25 cellular contexts compared by ENCODE assay signal in the genomic region with DNA sequence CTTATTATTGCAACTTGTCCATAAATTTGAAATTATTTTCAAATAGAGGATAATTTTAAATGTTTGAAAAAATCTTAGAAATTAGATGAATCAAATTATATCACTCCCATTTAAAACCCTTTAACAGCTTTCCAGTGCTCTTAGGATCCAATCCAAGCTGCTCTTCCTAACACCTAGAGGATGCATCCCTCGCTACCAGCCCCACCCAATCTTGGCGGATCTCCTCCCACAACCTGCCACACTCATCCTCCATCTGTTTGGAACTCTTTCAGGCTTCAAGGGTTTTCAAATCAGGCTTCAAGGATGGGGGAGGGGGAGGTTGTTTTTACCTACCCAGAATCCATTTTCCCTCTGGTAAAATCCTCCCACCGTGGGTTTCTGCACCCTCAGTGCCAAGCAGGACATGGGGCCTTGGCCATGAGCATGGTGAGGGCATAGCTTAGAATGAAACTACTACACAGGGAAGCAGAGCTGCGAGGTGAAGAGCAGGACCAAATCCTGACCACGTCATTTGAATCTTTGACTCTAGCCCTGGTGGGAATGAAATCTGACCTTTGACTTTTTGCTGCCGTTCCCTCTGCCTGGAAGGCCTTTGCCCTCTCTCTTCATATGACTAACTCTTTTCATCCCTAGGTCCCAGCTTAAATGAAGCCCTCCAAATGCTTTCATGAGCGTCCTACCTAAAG.
DNase-seq lines count a peak whose midpoint lies in the region; ATAC-seq and TF ChIP-seq lines count a peak whose summit lies in the region.
"Had no signal": no experiment of that assay in that cellular context is flagged by ENCODE, and none has a peak within 500 bp of the region (broad histone marks: within the 10 kb centered on the region; RNA-seq: fewer than 3 reads in every experiment).

No MANE protein-coding gene starts in this region.

- H4K20me1 ChIP-seq in H9 (ENCODE audit: control insufficient read depth, insufficient read depth, insufficient read length) (no peaks in the 10 kb centered on the region), hepatocyte (ENCODE audit: insufficient read depth, poor library complexity, severe bottlenecking) (no peaks in the 10 kb centered on the region)

- no peaks in the 10 kb centered on the region for H3K9me3 Mint-ChIP-seq in H9
- no peaks in the 10 kb centered on the region for H3K9me3 Mint-ChIP-seq in activated CD4-positive, alpha-beta T cell treated with anti-CD3 and anti-CD28 coated beads, Interleukin-2, amount 10 ng/mL, durations not matched to agents 24 days and 14 days
- H3K9me3 Mint-ChIP-seq: neural crest cell; stimulated activated naive CD8-positive, alpha-beta T cell treated with anti-CD3 and anti-CD28 coated beads, Interleukin-15, amount 100 ng/mL, for 72 hours had no signal

- no peak overlapping the region for H3K4me2 ChIP-seq in H9 (ENCODE audit: insufficient read depth, insufficient read length, low read length)
- no peak overlapping the region for H3K4me2 ChIP-seq in hepatocyte
- H3K4me2 ChIP-seq in trophoblast cell (ENCODE audit: low read length), result peak overlapping the region; percentile 3

- TF ChIP-seq POLR2A in breast epithelium (IDR thresholded peaks at IDR 0.05), result no peak

- H2BK20ac ChIP-seq in H9 (ENCODE audit: low read depth, low read length, poor library complexity, severe bottlenecking), result no peak overlapping the region

- H3K56ac ChIP-seq in H9 (ENCODE audit: insufficient read length, low read depth, low read length), result no peak overlapping the region

- TF ChIP-seq CTCF in H9 (conservative IDR thresholded peaks at IDR 0.05), result no peak
- TF ChIP-seq CTCF in hepatocyte (IDR thresholded peaks at IDR 0.05; ENCODE audit: poor library complexity), result no peak
- TF ChIP-seq CTCF in breast epithelium (IDR thresholded peaks at IDR 0.05), result no peak

- H2BK12ac ChIP-seq in H9 (ENCODE audit: insufficient read length, low read depth, low read length) (no peak overlapping the region), trophoblast cell (ENCODE audit: low read length) (peak overlapping the region; percentile 99)

- H3K27me3 ChIP-seq in H9 (ENCODE audit: insufficient read depth, low read length), result no peaks in the 10 kb centered on the region
- H3K27me3 ChIP-seq in hepatocyte, result no peaks in the 10 kb centered on the region
- H3K27me3 ChIP-seq in trophoblast cell (ENCODE audit: insufficient read depth, low read length), result no peaks in the 10 kb centered on the region
- no peaks in the 10 kb centered on the region for H3K27me3 ChIP-seq in breast epithelium
- H3K27me3 ChIP-seq: foreskin keratinocyte, sigmoid colon, SJSA1, thyroid gland had no signal

- no peak overlapping the region for H4K5ac ChIP-seq in H9 (ENCODE audit: insufficient read length, low read depth, low read length)

- H3K23me2 ChIP-seq in H9 (ENCODE audit: insufficient read length, low read depth, low read length, poor library complexity, severe bottlenecking), result no peaks in the 10 kb centered on the region

- no peaks in the 10 kb centered on the region for H3K9me3 ChIP-seq in H9 (ENCODE audit: control insufficient read depth, low read depth, low read length)
- no peaks in the 10 kb centered on the region for H3K9me3 ChIP-seq in hepatocyte (ENCODE audit: low read depth)
- no peaks in the 10 kb centered on the region for H3K9me3 ChIP-seq in trophoblast cell (ENCODE audit: insufficient read depth, low read depth, low read length)
- H3K9me3 ChIP-seq in breast epithelium, result no peaks in the 10 kb centered on the region
- H3K9me3 ChIP-seq: SJSA1, thyroid gland had no signal

- no peak overlapping the region for H3K23ac ChIP-seq in H9 (ENCODE audit: insufficient read length, low read depth, low read length)
- H3K23ac ChIP-seq in trophoblast cell (ENCODE audit: low read length), result no peak overlapping the region

- WGBS in H9 (ENCODE audit: extremely low coverage, insufficient read length, low lambda C conversion rate), result no CpG with 5 or more reads among the region's 7 CpGs
- 66% methylated on average over 7 of the region's 7 CpGs for WGBS in hepatocyte (ENCODE audit: low lambda C conversion rate, missing lambda C conversion rate)
- no CpG with 5 or more reads among the region's 7 CpGs for WGBS in trophoblast cell (ENCODE audit: extremely low coverage, insufficient coverage, insufficient read length)

- H3K27me3 Mint-ChIP-seq in H9 (ENCODE audit: low read depth), result no peaks in the 10 kb centered on the region
- peaks cover 7% of the 10 kb centered on the region for H3K27me3 Mint-ChIP-seq in activated CD4-positive, alpha-beta T cell treated with anti-CD3 and anti-CD28 coated beads, Interleukin-2, amount 10 ng/mL, durations not matched to agents 24 days and 14 days
- H3K27me3 Mint-ChIP-seq: stimulated activated naive CD8-positive, alpha-beta T cell treated with anti-CD3 and anti-CD28 coated beads, Interleukin-15, amount 100 ng/mL, for 72 hours had no signal

- H3K4me3 ChIP-seq in hepatocyte (no peak overlapping the region), trophoblast cell (ENCODE audit: low read depth, low read length) (no peak overlapping the region), breast epithelium (no peak overlapping the region)
- H3K4me3 ChIP-seq: GM23248, sigmoid colon, SJSA1, thyroid gland had no signal

- H3K27ac Mint-ChIP-seq in H9, result peak overlapping the region in 1 of 3 experiments; percentile 54; a peak in 2 of 7 replicates
- no peak overlapping the region for H3K27ac Mint-ChIP-seq in activated CD4-positive, alpha-beta T cell treated with anti-CD3 and anti-CD28 coated beads, Interleukin-2, amount 10 ng/mL, durations not matched to agents 24 days and 14 days
- H3K27ac Mint-ChIP-seq: immature natural killer cell had no signal

- H3T11ph ChIP-seq in H9 (ENCODE audit: low read length), result no peak overlapping the region

- no peaks in the 10 kb centered on the region for H3K9me2 ChIP-seq in hepatocyte (replicated peaks; ENCODE audit: insufficient read depth)

- H3K27ac ChIP-seq in H9 (ENCODE audit: insufficient read length, low read depth, low read length), result no peak overlapping the region
- H3K27ac ChIP-seq in hepatocyte, result peak overlapping the region; percentile 76
- H3K27ac ChIP-seq in trophoblast cell (ENCODE audit: low read depth, low read length), result peak overlapping the region; percentile 82
- H3K27ac ChIP-seq in breast epithelium, result no peak overlapping the region
- H3K27ac ChIP-seq: foreskin keratinocyte, GM23248, HL-60, sigmoid colon, thyroid gland had no signal

- no peaks in the 10 kb centered on the region for H3K79me1 ChIP-seq in H9 (ENCODE audit: insufficient read depth, low read depth, low read length, poor library complexity, severe bottlenecking)
- peaks cover 10% of the 10 kb centered on the region for H3K79me1 ChIP-seq in trophoblast cell (ENCODE audit: low read length)

- H2AFZ ChIP-seq in H9 (ENCODE audit: low read length) (peak overlapping the region; percentile 9), hepatocyte (no peak overlapping the region), trophoblast cell (ENCODE audit: insufficient read depth, low read length, poor library complexity) (peak overlapping the region; percentile 71)
- H2AFZ ChIP-seq: GM23248 had no signal

- peak overlapping the region; percentile 62 for H4K12ac ChIP-seq in trophoblast cell (ENCODE audit: low read depth, low read length)

- H3K14ac ChIP-seq in H9 (ENCODE audit: insufficient read depth, low read length) (no peak overlapping the region), trophoblast cell (ENCODE audit: low read length) (peak overlapping the region; percentile 94)

- no peak for DNase-seq in H9
- DNase-seq in NCI-H524 treated with DMSO at 0.1 percent for 48 hours (lab: John Stamatoyannopoulos, UW), result peak; percentile 78
- peak; percentile 23 for DNase-seq in hepatocyte (ENCODE audit: low spot score)
- DNase-seq in trophoblast cell, result no peak
- no peak for DNase-seq in activated CD4-positive, CD25-positive, alpha-beta regulatory T cell treated with anti-CD3 and anti-CD28 coated beads, Interleukin-2, amount 50 U/mL, for 72 hours
- no peak for DNase-seq in activated CD4-positive, alpha-beta T cell treated with anti-CD3 and anti-CD28 coated beads, Interleukin-2, amount 10 ng/mL, durations not matched to agents 24 days and 14 days
- DNase-seq in breast epithelium (ENCODE audit: low spot score in 2 of 2), result no peak
- DNase-seq: activated CD8-positive, alpha-beta memory T cell treated with anti-CD3 and anti-CD28 coated beads for 24 hours; activated gamma-delta T cell; activated T-cell treated with anti-CD3 and anti-CD28 coated beads, Interleukin-2, amount 50 U/mL, for 1 hour; foreskin keratinocyte; GM23248; hippocampal formation; immature natural killer cell; NCI-H1105; NCI-H2081; NCI-H510A; posterior cingulate gyrus; sigmoid colon; stimulated activated naive CD8-positive, alpha-beta T cell treated with anti-CD3 and anti-CD28 coated beads, Interleukin-15, amount 100 ng/mL, for 72 hours; thyroid gland had no signal

- H3K9ac ChIP-seq in H9 (ENCODE audit: extremely low read depth, insufficient read length, low read length), result no peak overlapping the region
- H3K9ac ChIP-seq in trophoblast cell (ENCODE audit: low read length), result no peak overlapping the region
- H3K9ac ChIP-seq: GM23248 had no signal

- no peaks in the 10 kb centered on the region for H3K4me1 ChIP-seq in H9 (ENCODE audit: insufficient read depth, low read length)
- peaks cover 7% of the 10 kb centered on the region for H3K4me1 ChIP-seq in hepatocyte (ENCODE audit: insufficient read depth)
- peaks cover 6 to 9% of the 10 kb centered on the region in 2 experiments for H3K4me1 ChIP-seq in trophoblast cell (ENCODE audit: control insufficient read depth in 1 of 2, insufficient read depth in 2 of 2, low read length in 2 of 2)
- no peaks in the 10 kb centered on the region for H3K4me1 ChIP-seq in breast epithelium
- H3K4me1 ChIP-seq: thyroid gland had no signal

- H3K18ac ChIP-seq in H9 (ENCODE audit: insufficient read length, low read depth, low read length), result no peak overlapping the region
- H3K18ac ChIP-seq in trophoblast cell (ENCODE audit: low read length), result peak overlapping the region; percentile 97

- H2BK5ac ChIP-seq in H9 (ENCODE audit: insufficient read length, low read length), result no peak overlapping the region
- H2BK5ac ChIP-seq in trophoblast cell (ENCODE audit: low read depth, low read length, poor library complexity), result peak overlapping the region; percentile 94

- H2BK120ac ChIP-seq in H9 (ENCODE audit: low read depth, low read length, poor library complexity, severe bottlenecking), result peak overlapping the region; percentile 14
- H2BK120ac ChIP-seq in trophoblast cell (ENCODE audit: insufficient read depth, low read length, poor library complexity), result peak overlapping the region; percentile 99

- no peak overlapping the region for H2BK15ac ChIP-seq in H9 (ENCODE audit: low read depth, low read length)

- no peak overlapping the region for H3K4me3 Mint-ChIP-seq in H9
- H3K4me3 Mint-ChIP-seq in activated CD4-positive, alpha-beta T cell treated with anti-CD3 and anti-CD28 coated beads, Interleukin-2, amount 10 ng/mL, durations not matched to agents 24 days and 14 days, result no peak overlapping the region
- H3K4me3 Mint-ChIP-seq: immature natural killer cell; neural crest cell; stimulated activated naive CD8-positive, alpha-beta T cell treated with anti-CD3 and anti-CD28 coated beads, Interleukin-15, amount 100 ng/mL, for 72 hours had no signal

- H2AK5ac ChIP-seq in H9 (ENCODE audit: insufficient read length, low read length) (no peak overlapping the region), trophoblast cell (ENCODE audit: low read length) (peak overlapping the region; percentile 99)

- H4K8ac ChIP-seq in H9 (replicated peaks; ENCODE audit: insufficient read length, low read depth, low read length), result no peak overlapping the region
- H4K8ac ChIP-seq in trophoblast cell (ENCODE audit: low read depth, low read length), result peak overlapping the region; percentile 82

- H3K36me3 ChIP-seq in hepatocyte (replicated peaks; ENCODE audit: insufficient read depth, low read depth) (no peaks in the 10 kb centered on the region), trophoblast cell (ENCODE audit: control insufficient read depth in 1 of 2, insufficient read depth in 2 of 2, low read length in 2 of 2) (no peaks in the 10 kb centered on the region), breast epithelium (no peaks in the 10 kb centered on the region)
- H3K36me3 ChIP-seq: sigmoid colon, SJSA1, thyroid gland had no signal

- H3K79me2 ChIP-seq in H9 (ENCODE audit: insufficient read depth, low read length) (no peaks in the 10 kb centered on the region), hepatocyte (no peaks in the 10 kb centered on the region), trophoblast cell (ENCODE audit: control insufficient read depth, insufficient read depth, low read length, poor library complexity) (peaks cover 4% of the 10 kb centered on the region)

- ATAC-seq in HG02798 (IDR thresholded peaks at IDR 0.05; ENCODE audit: poor library complexity, unreplicated experiment), result no peak
- ATAC-seq: stimulated activated naive CD8-positive, alpha-beta T cell treated with anti-CD3 and anti-CD28 coated beads, Interleukin-15, amount 100 ng/mL, for 72 hours had no signal

- H4K91ac ChIP-seq in H9 (ENCODE audit: insufficient read length, low read depth, low read length), result no peak overlapping the region
- peak overlapping the region; percentile 95 for H4K91ac ChIP-seq in trophoblast cell (ENCODE audit: low read depth, low read length)

- H3K4me1 Mint-ChIP-seq in H9, result peaks cover 7 to 11% of the 10 kb centered on the region in 2 experiments; a peak in 3 of 4 replicates
- no peaks in the 10 kb centered on the region for H3K4me1 Mint-ChIP-seq in activated CD4-positive, alpha-beta T cell treated with anti-CD3 and anti-CD28 coated beads, Interleukin-2, amount 10 ng/mL, durations not matched to agents 24 days and 14 days
- H3K4me1 Mint-ChIP-seq: immature natural killer cell; stimulated activated naive CD8-positive, alpha-beta T cell treated with anti-CD3 and anti-CD28 coated beads, Interleukin-15, amount 100 ng/mL, for 72 hours had no signal

- intact Hi-C loops in activated CD4-positive, alpha-beta T cell treated with anti-CD3 and anti-CD28 coated beads, Interleukin-2, amount 10 ng/mL, durations not matched to agents 24 days and 14 days (cut with micrococcal nuclease), result no loop called here
- intact Hi-C loops in breast epithelium (cut with DNase I; ENCODE audit: low total_unique reads), result loop anchor here (5.0 kb wide), 1 partner anchor 356 kb away; no protein-coding TSS in a partner anchor

- no peak overlapping the region for H3K4ac ChIP-seq in H9 (ENCODE audit: low read depth, low read length)
- H3K4ac ChIP-seq in trophoblast cell (ENCODE audit: low read depth, low read length), result peak overlapping the region; percentile 62

- H3K36me3 Mint-ChIP-seq in H9 (ENCODE audit: insufficient read depth in 1 of 3, low read depth in 3 of 3), result no peaks in the 10 kb centered on the region
- H3K36me3 Mint-ChIP-seq in activated CD4-positive, alpha-beta T cell treated with anti-CD3 and anti-CD28 coated beads, Interleukin-2, amount 10 ng/mL, durations not matched to agents 24 days and 14 days (ENCODE audit: low read depth), result no peaks in the 10 kb centered on the region

Comparison
In these comparisons a context has a peak if more than half of its experiments do, and no peak if none do; other contexts are left out.
1. DNase-seq: peak in NCI-H524 treated with DMSO at 0.1 percent for 48 hours (single experiment) and hepatocyte (single experiment); none in H9 (single experiment), trophoblast cell (0 of 2), activated CD4-positive, CD25-positive, alpha-beta regulatory T cell treated with anti-CD3 and anti-CD28 coated beads, Interleukin-2, amount 50 U/mL, for 72 hours (single experiment), activated CD4-positive, alpha-beta T cell treated with anti-CD3 and anti-CD28 coated beads, Interleukin-2, amount 10 ng/mL, durations not matched to agents 24 days and 14 days (single experiment) and breast epithelium (0 of 2).
2. H3K27ac ChIP-seq: peak in hepatocyte (single experiment) and trophoblast cell (single experiment); none in H9 (single experiment) and breast epithelium (0 of 2).